Comparison of ENCODE assay signal across 12 cellular contexts in genomic region chr7:74466196-74466813, GRCh38. TPM values are rescaled to one million over a fixed set of nuclear protein-coding genes. Genes with fewer than 3 reads are reported as not detected.
DNase-seq lines count a peak whose midpoint lies in the region; ATAC-seq, FAIRE-seq and TF ChIP-seq lines count a peak whose summit lies in the region.
"Had no signal": no experiment of that assay in that cellular context is flagged by ENCODE, and none has a peak within 500 bp of the region (broad histone marks: within the 10 kb centered on the region; RNA-seq: fewer than 3 reads in every experiment).

No MANE protein-coding gene starts in this region.

- no peaks in the 10 kb centered on the region for H3K4me1 ChIP-seq in astrocyte (ENCODE audit: insufficient read depth, low read length)
- peaks cover 65% of the 10 kb centered on the region for H3K4me1 ChIP-seq in psoas muscle

- H3K27ac ChIP-seq in astrocyte (ENCODE audit: low read depth, low read length) (no peak overlapping the region), psoas muscle (peak overlapping the region; percentile 93)

- H3K4me2 ChIP-seq in astrocyte (ENCODE audit: low read length) = no peak overlapping the region

- WGBS in psoas muscle, 3 donors = 29 to 36% (median 31%) methylated on average over 21 of the region's 21 CpGs

- H3K27me3 Mint-ChIP-seq in Calu3 (ENCODE audit: unreplicated experiment) (no peaks in the 10 kb centered on the region), astrocyte (ENCODE audit: low read depth, unreplicated experiment) (no peaks in the 10 kb centered on the region), natural killer cell (ENCODE audit: low read depth in 2 of 2) (peaks cover 0 to 3% of the 10 kb centered on the region in 2 donors)
- no peaks in the 10 kb centered on the region for H3K27me3 Mint-ChIP-seq in activated T-cell treated with anti-CD3 and anti-CD28 coated beads, Interleukin-2, amount 50 U/mL, for 24 hours

- intact Hi-C loops in Calu3 (cut with micrococcal nuclease; ENCODE audit: unreplicated experiment) = no loop called here
- intact Hi-C loops in psoas muscle (cut with DNase I) = no loop called here
- intact Hi-C loops in natural killer cell (cut with micrococcal nuclease) = no loop called here

- CTCF ChIA-PET in Calu3 (lab: Charles Lee) = no interaction called here

- peaks cover 73% of the 10 kb centered on the region for H4K20me1 ChIP-seq in astrocyte (ENCODE audit: insufficient read depth, low read length)

- peak; percentile 66 to 85 (median 80) for ATAC-seq in psoas muscle
- ATAC-seq in GM18517 (IDR thresholded peaks at IDR 0.05; ENCODE audit: unreplicated experiment) = no peak
- ATAC-seq in natural killer cell = no peak
- ATAC-seq: left lobe of liver had no signal

- no peaks in the 10 kb centered on the region for H3K27me3 ChIP-seq in astrocyte (ENCODE audit: insufficient read depth, low read length)
- no peaks in the 10 kb centered on the region for H3K27me3 ChIP-seq in psoas muscle (ENCODE audit: insufficient read depth in 3 of 3, low read length in 2 of 3)
- H3K27me3 ChIP-seq: BLaER1 treated with 17β-estradiol and CSF1 and Interleukin-3, amounts not matched to agents 10 nM and 100 nM had no signal

- H3K36me3 Mint-ChIP-seq in Calu3 (ENCODE audit: insufficient read depth, unreplicated experiment) (peaks cover 4% of the 10 kb centered on the region), astrocyte (ENCODE audit: low read depth, unreplicated experiment) (peaks cover 2% of the 10 kb centered on the region), natural killer cell (no peaks in the 10 kb centered on the region)
- H3K36me3 Mint-ChIP-seq in activated T-cell treated with anti-CD3 and anti-CD28 coated beads, Interleukin-2, amount 50 U/mL, for 24 hours (ENCODE audit: low read depth) = no peaks in the 10 kb centered on the region

- H3K4me1 Mint-ChIP-seq in Calu3 (ENCODE audit: low read depth, unreplicated experiment) (peaks cover 9% of the 10 kb centered on the region), astrocyte (ENCODE audit: low read depth, unreplicated experiment) (peaks cover 7% of the 10 kb centered on the region), natural killer cell (no peaks in the 10 kb centered on the region)
- peaks cover 5% of the 10 kb centered on the region for H3K4me1 Mint-ChIP-seq in activated T-cell treated with anti-CD3 and anti-CD28 coated beads, Interleukin-2, amount 50 U/mL, for 24 hours (ENCODE audit: low read depth)

- no TSS peak for BruUV-seq in Calu3 (replicated peaks; lab: Mats Ljungman, UMichigan)

- H3K9me3 ChIP-seq in astrocyte (ENCODE audit: insufficient read depth, low read depth, low read length) (no peaks in the 10 kb centered on the region), psoas muscle (no peaks in the 10 kb centered on the region)

- H3K36me3 ChIP-seq in astrocyte (ENCODE audit: insufficient read depth, low read length) (no peaks in the 10 kb centered on the region), psoas muscle (ENCODE audit: insufficient read depth in 1 of 2, low read depth in 1 of 2) (no peaks in the 10 kb centered on the region)

- FAIRE-seq in astrocyte (lab: Jason Lieb, UNC) = no peak

- no peaks in the 10 kb centered on the region for H3K9me3 Mint-ChIP-seq in Calu3 (ENCODE audit: low read depth, unreplicated experiment)
- no peaks in the 10 kb centered on the region for H3K9me3 Mint-ChIP-seq in astrocyte (ENCODE audit: unreplicated experiment)
- H3K9me3 Mint-ChIP-seq in activated T-cell treated with anti-CD3 and anti-CD28 coated beads, Interleukin-2, amount 50 U/mL, for 24 hours = no peaks in the 10 kb centered on the region
- no peaks in the 10 kb centered on the region for H3K9me3 Mint-ChIP-seq in natural killer cell

- H2AFZ ChIP-seq in astrocyte (ENCODE audit: low read depth, low read length) = no peak overlapping the region

- H3K27ac Mint-ChIP-seq in Calu3 (ENCODE audit: unreplicated experiment) (peak overlapping the region; percentile 64), astrocyte (ENCODE audit: unreplicated experiment) (peak overlapping the region; percentile 10), natural killer cell (no peak overlapping the region)
- H3K27ac Mint-ChIP-seq in activated T-cell treated with anti-CD3 and anti-CD28 coated beads, Interleukin-2, amount 50 U/mL, for 24 hours = no peak overlapping the region

- no peak overlapping the region for H3K9ac ChIP-seq in astrocyte (ENCODE audit: low read length)
- H3K9ac ChIP-seq: BLaER1 treated with 17β-estradiol and CSF1 and Interleukin-3, amounts not matched to agents 10 nM and 100 nM had no signal

- H3K4me3 ChIP-seq in astrocyte (ENCODE audit: insufficient read depth, low read depth, low read length) (no peak overlapping the region), psoas muscle (peak overlapping the region; percentile 6)
- H3K4me3 ChIP-seq: BLaER1 treated with 17β-estradiol and CSF1 and Interleukin-3, amounts not matched to agents 10 nM and 100 nM had no signal

- DNase-seq in Calu3 (no peak), astrocyte (ENCODE audit: low read depth) (no peak), hypothalamus (lab: John Stamatoyannopoulos, UW) (peak in 36 of 51 donors; percentile 14 to 74 (median 37)), psoas muscle (peak; percentile 79 to 93), natural killer cell (no peak)
- no peak for DNase-seq in activated naive CD4-positive, alpha-beta T cell (lab: John Stamatoyannopoulos, UW)
- DNase-seq in activated T-cell treated with anti-CD3 and anti-CD28 coated beads, Interleukin-2, amount 50 U/mL, for 24 hours = no peak
- DNase-seq: aorta, NCI-H82 had no signal

- no peak for TF ChIP-seq CTCF in Calu3 (IDR thresholded peaks at IDR 0.05; ENCODE audit: unreplicated experiment)
- TF ChIP-seq CTCF in astrocyte (IDR thresholded peaks at IDR 0.05; ENCODE audit: insufficient read depth, low read depth, low read length) = no peak
- TF ChIP-seq CTCF in psoas muscle (IDR thresholded peaks at IDR 0.05) = no peak
- TF ChIP-seq CTCF in natural killer cell (IDR thresholded peaks at IDR 0.05) = no peak

- no peak overlapping the region for H3K4me3 Mint-ChIP-seq in Calu3 (ENCODE audit: low read depth, unreplicated experiment)
- no peak overlapping the region for H3K4me3 Mint-ChIP-seq in astrocyte (ENCODE audit: unreplicated experiment)
- H3K4me3 Mint-ChIP-seq in activated T-cell treated with anti-CD3 and anti-CD28 coated beads, Interleukin-2, amount 50 U/mL, for 24 hours = no peak overlapping the region
- no peak overlapping the region for H3K4me3 Mint-ChIP-seq in natural killer cell

- peaks cover 79% of the 10 kb centered on the region for H3K79me2 ChIP-seq in astrocyte (ENCODE audit: insufficient read depth, low read length)

RNA-seq across cellular contexts. Expression of gene GTF2IRD1, which starts 12.6 kb away (rescaled TPM):
- total RNA-seq in Calu3 (2022) (29.2 and 31.1 TPM in 2 replicates), astrocyte (19.3 and 20.4 TPM in 2 replicates), psoas muscle (100 to 1,000 TPM in 1 of 4 donors, 10 to 100 TPM in 3; 40.5 to 149 (median 80.8) TPM), natural killer cell (not detected)
- 10 to 100 TPM; 43.0 to 79.0 (median 46.9) TPM for polyA plus RNA-seq in psoas muscle

Comparison
In these comparisons a context has a peak if more than half of its experiments do, and no peak if none do; other contexts are left out.
1. DNase-seq: peak in hypothalamus (36 of 51) and psoas muscle (2 of 2); none in Calu3 (single experiment), astrocyte (single experiment), activated naive CD4-positive, alpha-beta T cell (0 of 4), activated T-cell treated with anti-CD3 and anti-CD28 coated beads, Interleukin-2, amount 50 U/mL, for 24 hours (single experiment) and natural killer cell (single experiment).
2. H3K27ac Mint-ChIP-seq: peak in Calu3 (single experiment) and astrocyte (single experiment); none in activated T-cell treated with anti-CD3 and anti-CD28 coated beads, Interleukin-2, amount 50 U/mL, for 24 hours (single experiment) and natural killer cell (0 of 2).
3. ATAC-seq: peak in psoas muscle (4 of 4); none in GM18517 (single experiment) and natural killer cell (0 of 3).
4. RNA of gene GTF2IRD1, which starts 12.6 kb away (total RNA-seq): 40.5 to 149 TPM in psoas muscle, 29.2 to 31.1 TPM in Calu3 and 19.3 to 20.4 TPM in astrocyte; not detected in natural killer cell; every median in the first group is over 10 times any median in the second.